In the genomic region with DNA sequence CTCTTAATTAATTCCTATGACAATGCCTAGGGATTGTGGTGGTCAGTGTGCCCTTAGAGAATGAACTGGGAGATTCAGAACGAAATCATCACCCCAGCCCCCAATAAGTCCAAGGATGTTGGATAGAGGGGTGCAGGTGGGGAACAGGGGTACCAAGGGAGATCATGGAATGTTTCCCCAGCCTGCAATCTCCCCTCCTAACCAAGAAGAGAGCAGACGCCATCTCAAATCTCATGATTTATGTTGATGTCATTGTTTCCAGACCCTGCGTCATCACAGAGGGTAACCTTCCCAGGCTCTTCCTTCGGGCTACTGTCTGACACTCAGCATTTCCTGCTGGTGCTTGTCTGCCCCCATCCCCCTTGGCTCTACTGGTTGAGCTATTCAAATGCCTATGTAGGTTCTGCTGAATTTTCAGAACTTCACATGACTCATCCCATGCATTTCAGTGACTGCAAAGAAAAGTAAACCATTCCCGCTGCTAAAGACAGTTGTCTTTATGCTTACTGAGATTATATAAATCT, we compare ENCODE assay signal across 10 cellular contexts. TPM values are rescaled to one million over a fixed set of nuclear protein-coding genes. Genes with fewer than 3 reads are reported as not detected.
A peak's percentile ranks its signal among the peaks of the same experiment; 100 is the strongest.
DNase-seq lines count a peak whose midpoint lies in the region; ATAC-seq and TF ChIP-seq lines count a peak whose summit lies in the region.
"Had no signal": no experiment of that assay in that cellular context is flagged by ENCODE, and none has a peak within 500 bp of the region (broad histone marks: within the 10 kb centered on the region; RNA-seq: fewer than 3 reads in every experiment).

No MANE protein-coding gene starts in this region.

- H3K9me3 ChIP-seq in heart left ventricle: no peaks in the 10 kb centered on the region
- H3K9me3 ChIP-seq: sigmoid colon had no signal

- H3K4me3 Mint-ChIP-seq in activated CD4-positive, alpha-beta T cell treated with anti-CD3 and anti-CD28 coated beads for 36 hours: no peak overlapping the region

- no peaks in the 10 kb centered on the region for H3K9me3 Mint-ChIP-seq in activated CD4-positive, alpha-beta T cell treated with anti-CD3 and anti-CD28 coated beads for 36 hours (ENCODE audit: low read depth)

- H3K36me3 Mint-ChIP-seq in activated CD4-positive, alpha-beta T cell treated with anti-CD3 and anti-CD28 coated beads for 36 hours (ENCODE audit: low read depth): no peaks in the 10 kb centered on the region

- H3K4me1 ChIP-seq in heart left ventricle: no peaks in the 10 kb centered on the region

- H3K4me1 Mint-ChIP-seq in activated CD4-positive, alpha-beta T cell treated with anti-CD3 and anti-CD28 coated beads for 36 hours: peaks cover 31% of the 10 kb centered on the region

- CTCF ChIA-PET in activated CD4-positive, alpha-beta T cell treated with anti-CD3 and anti-CD28 coated beads for 36 hours (lab: Charles Lee): interaction anchor here (0.6 to 1.9 kb wide), 5 partner anchors 10 to 137 kb away, joined by 3 to 8 read pairs (median 3); a partner anchor contains a TSS

- peak; percentile 87 for ATAC-seq in activated CD4-positive, alpha-beta T cell treated with anti-CD3 and anti-CD28 coated beads for 36 hours
- ATAC-seq in heart left ventricle (no peak), HG02763 (IDR thresholded peaks at IDR 0.05; ENCODE audit: unreplicated experiment) (no peak), GM18502 (IDR thresholded peaks at IDR 0.05; ENCODE audit: poor library complexity, unreplicated experiment) (no peak)

- 51 to 61% (median 56%) methylated on average over 5 of the region's 5 CpGs for WGBS in heart left ventricle, 4 donors

- H3K27me3 ChIP-seq in heart left ventricle: peaks cover 0 to 28% (median 0%) of the 10 kb centered on the region in 9 donors
- H3K27me3 ChIP-seq: sigmoid colon had no signal

- H3K27ac ChIP-seq in heart left ventricle: no peak overlapping the region
- H3K27ac ChIP-seq: C4-2B, sigmoid colon had no signal

- H3K27ac Mint-ChIP-seq in activated CD4-positive, alpha-beta T cell treated with anti-CD3 and anti-CD28 coated beads for 36 hours: no peak overlapping the region

- DNase-seq in activated CD4-positive, alpha-beta T cell treated with anti-CD3 and anti-CD28 coated beads for 36 hours: peak; percentile 64
- DNase-seq in activated CD4-positive, alpha-beta T cell treated with anti-CD3 and anti-CD28 coated beads for 1 hour: no peak
- DNase-seq in SK-MEL-5 (ENCODE audit: low read depth, low spot score): peak; percentile 99
- peak; percentile 99 for DNase-seq in epithelial cell of esophagus (ENCODE audit: low read depth)
- DNase-seq in stimulated activated CD4-positive, alpha-beta T cell treated with anti-CD3 and anti-CD28 coated beads, TNF-alpha, amount 100 ng/mL, for 4 hours (ENCODE audit: low read depth in 3 of 3): peak in 2 of 3 experiments; percentile 12 to 17
- no peak for DNase-seq in heart left ventricle
- DNase-seq: sigmoid colon had no signal

- intact Hi-C loops in activated CD4-positive, alpha-beta T cell treated with anti-CD3 and anti-CD28 coated beads for 36 hours (cut with DNase I, micrococcal nuclease): loop anchor here in 1 of 2 experiments (5.0 kb wide), 1 partner anchor 43 kb away; no protein-coding TSS in a partner anchor
- intact Hi-C loops in heart left ventricle (cut with DNase I): no loop called here

- no peak for TF ChIP-seq POLR2A in heart left ventricle (IDR thresholded peaks at IDR 0.05)

- in situ Hi-C loops in SK-MEL-5 (cut with HindIII; ENCODE audit: low pct_unique_long_range_greater_than_20kb, low sequenced_read_pairs): no loop called here

- POLR2A ChIA-PET in activated CD4-positive, alpha-beta T cell treated with anti-CD3 and anti-CD28 coated beads for 36 hours (lab: Charles Lee): interaction anchor here (0.9 kb wide), 1 partner anchor 101 kb away, joined by 3 read pairs; no protein-coding TSS in a partner anchor

- H3K27me3 Mint-ChIP-seq in activated CD4-positive, alpha-beta T cell treated with anti-CD3 and anti-CD28 coated beads for 36 hours: no peaks in the 10 kb centered on the region

- no peaks in the 10 kb centered on the region for H3K36me3 ChIP-seq in heart left ventricle
- H3K36me3 ChIP-seq: sigmoid colon had no signal

- H3K4me3 ChIP-seq in epithelial cell of esophagus (ENCODE audit: low read length) (no peak overlapping the region), heart left ventricle (no peak overlapping the region)
- H3K4me3 ChIP-seq: sigmoid colon had no signal

- TF ChIP-seq CTCF in epithelial cell of esophagus (IDR thresholded peaks at IDR 0.05; ENCODE audit: insufficient read depth, low read depth, low read length, missing control alignments): no peak
- no peak for TF ChIP-seq CTCF in heart left ventricle (IDR thresholded peaks at IDR 0.05)

RNA-seq across cellular contexts. Expression of a gene that starts 24.7 kb away (rescaled TPM):
- 10 to 100 TPM; 31.0 to 31.9 TPM for total RNA-seq in activated CD4-positive, alpha-beta T cell treated with anti-CD3 and anti-CD28 coated beads for 36 hours
- 56.9 and 66.0 TPM in 2 replicates for total RNA-seq in SK-MEL-5 (2014; rRNA removed; shearing (Covaris generic))
- 97.7 and 127 TPM in 2 replicates for polyA plus RNA-seq in SK-MEL-5 (2015; cell fraction: cytosol; rRNA removed)
- polyA plus RNA-seq in SK-MEL-5 (2015; cell fraction: nucleus; rRNA removed): 55.2 and 60.1 TPM in 2 replicates
- 10 to 100 TPM; 11.2 to 33.7 (median 17.8) TPM for total RNA-seq in heart left ventricle
- polyA plus RNA-seq in heart left ventricle: 10 to 100 TPM in 1 of 2 donors, 1 to 10 TPM in 1; 6.2 to 11.9 TPM

Comparison
In these comparisons a context has a peak if more than half of its experiments do, and no peak if none do; other contexts are left out.
1. DNase-seq: peak in activated CD4-positive, alpha-beta T cell treated with anti-CD3 and anti-CD28 coated beads for 36 hours (single experiment), SK-MEL-5 (single experiment), epithelial cell of esophagus (single experiment) and stimulated activated CD4-positive, alpha-beta T cell treated with anti-CD3 and anti-CD28 coated beads, TNF-alpha, amount 100 ng/mL, for 4 hours (2 of 3); none in activated CD4-positive, alpha-beta T cell treated with anti-CD3 and anti-CD28 coated beads for 1 hour (single experiment) and heart left ventricle (0 of 5).